1 cellular context compared by ENCODE assay signal in genomic region chr1:229098903-229099578, GRCh38.
TF ChIP-seq lines count a peak whose summit lies in the region.

No MANE protein-coding gene starts in this region.

TF ChIP-seq in HepG2, 621 proteins besides CTCF, POLR2A, EP300 and RAD21 (continued from another document and continues in another):
- TF ChIP-seq AHDC1 (CRISPR knock-in tag; IDR thresholded peaks at IDR 0.05; ENCODE audit: borderline replicate concordance) (peak; percentile 82; the same call in 1 of the 2 replicates), CSRNP1 (CRISPR knock-in tag; IDR thresholded peaks at IDR 0.05) (0 out of 2 replicates have a peak, but pooled peaks have one; percentile 35), SATB2 (CRISPR knock-in tag; IDR thresholded peaks at IDR 0.05) (peak; percentile 78), ZBTB4 (CRISPR knock-in tag; IDR thresholded peaks at IDR 0.05; ENCODE audit: borderline replicate concordance) (peak; percentile 97; the same call in 1 of the 2 replicates), GATAD2A (CRISPR knock-in tag; IDR thresholded peaks at IDR 0.05) (peak; percentile 97), KLF11 (CRISPR knock-in tag; IDR thresholded peaks at IDR 0.05) (0 out of 2 replicates have a peak, but pooled peaks have one; percentile 41), CREB1 (IDR thresholded peaks at IDR 0.05) (no peak), CREB1 (CRISPR knock-in tag; IDR thresholded peaks at IDR 0.05) (peak; percentile 59; the same call in 1 of the 2 replicates), ZNF777 (CRISPR knock-in tag; IDR thresholded peaks at IDR 0.05) (no peak; the same call in 1 of the 2 replicates), ARHGAP35 (CRISPR knock-in tag; IDR thresholded peaks at IDR 0.05; ENCODE audit: borderline replicate concordance) (no peak), ZNF333 (CRISPR knock-in tag; IDR thresholded peaks at IDR 0.05; ENCODE audit: borderline replicate concordance) (no peak), TERF1 (CRISPR knock-in tag; IDR thresholded peaks at IDR 0.05) (no peak), TBP (CRISPR knock-in tag; IDR thresholded peaks at IDR 0.05) (peak; percentile 95; the same call in 1 of the 2 replicates), ZNF350 (CRISPR knock-in tag; IDR thresholded peaks at IDR 0.05; ENCODE audit: borderline replicate concordance, low read depth) (peak; percentile 89), CREM (IDR thresholded peaks at IDR 0.05) (peak; percentile 69), CREM (CRISPR knock-in tag; IDR thresholded peaks at IDR 0.05) (no peak), HNF1B (CRISPR knock-in tag; IDR thresholded peaks at IDR 0.05) (peak; percentile 87), TFAP4 (IDR thresholded peaks at IDR 0.05; ENCODE audit: borderline replicate concordance, low read depth) (peak; percentile 71; the same call in 1 of the 2 replicates), MLLT10 (CRISPR knock-in tag; IDR thresholded peaks at IDR 0.05) (no peak), TFDP2 (CRISPR knock-in tag; IDR thresholded peaks at IDR 0.05) (peak; percentile 51; the same call in 1 of the 2 replicates), GFI1 (CRISPR knock-in tag; IDR thresholded peaks at IDR 0.05; ENCODE audit: borderline replicate concordance) (peak; percentile 85), ZNF740 (CRISPR knock-in tag; IDR thresholded peaks at IDR 0.05) (0 out of 2 replicates have a peak, but pooled peaks have one; percentile 19), ZNF30 (CRISPR knock-in tag; IDR thresholded peaks at IDR 0.05) (no peak), ZNF510 (CRISPR knock-in tag; IDR thresholded peaks at IDR 0.05; ENCODE audit: low read depth) (no peak), MEIS2 (CRISPR knock-in tag; IDR thresholded peaks at IDR 0.05) (peak; percentile 76; the same call in 1 of the 2 replicates), REXO4 (CRISPR knock-in tag; IDR thresholded peaks at IDR 0.05; ENCODE audit: borderline replicate concordance) (no peak), YY1 (IDR thresholded peaks at IDR 0.05; ENCODE audit: insufficient read depth, insufficient replicate concordance, low read depth, low read length) (peak; percentile 86), EHMT2 (IDR thresholded peaks at IDR 0.05; ENCODE audit: borderline replicate concordance, low read depth, low read length) (0 out of 2 replicates have a peak, but pooled peaks have one; percentile 79), NFKB2 (CRISPR knock-in tag; IDR thresholded peaks at IDR 0.05; ENCODE audit: borderline replicate concordance) (peak; percentile 61; the same call in 1 of the 2 replicates), SPEN (CRISPR knock-in tag; IDR thresholded peaks at IDR 0.05; ENCODE audit: low read depth) (peak; percentile 74; the same call in 1 of the 2 replicates), KDM4B (CRISPR knock-in tag; IDR thresholded peaks at IDR 0.05) (0 out of 2 replicates have a peak, but pooled peaks have one; percentile 54), NKX3-1 (CRISPR knock-in tag; IDR thresholded peaks at IDR 0.05) (peak; percentile 70; the same call in 1 of the 2 replicates), ZNF33B (CRISPR knock-in tag; IDR thresholded peaks at IDR 0.05) (no peak; the same call in 1 of the 2 replicates), ZNF567 (CRISPR knock-in tag; IDR thresholded peaks at IDR 0.05; ENCODE audit: borderline replicate concordance) (peak; percentile 90; the same call in 1 of the 2 replicates), ZSCAN31 (CRISPR knock-in tag; IDR thresholded peaks at IDR 0.05; ENCODE audit: low read depth) (0 out of 2 replicates have a peak, but pooled peaks have one; percentile 55)
